24 cellular contexts compared by ENCODE assay signal in the genomic region with DNA sequence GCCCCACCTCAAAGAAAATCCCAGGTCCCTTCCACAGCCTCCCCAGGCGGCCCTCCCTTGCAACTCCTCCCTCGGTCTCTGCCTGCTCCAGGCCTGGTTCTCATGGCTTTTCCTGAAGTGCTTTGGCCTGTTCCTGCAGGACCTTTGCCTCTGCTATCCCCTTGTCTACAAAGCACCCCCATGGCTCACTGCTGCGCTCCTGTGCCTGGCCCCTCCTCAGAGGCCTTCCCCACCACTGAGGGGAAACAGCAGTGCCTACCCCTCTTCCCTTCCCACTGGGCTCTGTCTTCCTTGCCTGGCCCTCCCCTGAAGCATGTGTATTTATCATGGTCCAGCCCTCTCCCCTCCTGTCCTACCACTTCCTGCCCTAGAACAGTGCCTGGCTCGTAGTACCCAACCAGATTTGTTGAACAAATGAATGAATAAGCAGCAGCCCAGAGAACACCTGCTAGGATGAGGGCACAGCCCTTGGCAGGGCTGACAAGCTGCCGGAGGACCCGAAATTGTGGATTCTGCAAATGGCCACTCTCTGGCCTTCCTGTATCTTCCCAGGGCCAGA.
DNase-seq lines count a peak whose midpoint lies in the region; ATAC-seq, FAIRE-seq and TF ChIP-seq lines count a peak whose summit lies in the region.
"Had no signal": no experiment of that assay in that cellular context is flagged by ENCODE, and none has a peak within 500 bp of the region (broad histone marks: within the 10 kb centered on the region; RNA-seq: fewer than 3 reads in every experiment).

No MANE protein-coding gene starts in this region.

- H3K79me2 ChIP-seq in HepG2 (ENCODE audit: insufficient read depth, low read length): no peaks in the 10 kb centered on the region
- no peaks in the 10 kb centered on the region for H3K79me2 ChIP-seq in mesendoderm (ENCODE audit: control insufficient read depth, insufficient read depth, low read length)

- POLR2A ChIA-PET in HepG2 (lab: Yijun Ruan, JAX): no interaction called here

- H3K27ac Mint-ChIP-seq in activated T-helper 17 cell treated with anti-CD3 and anti-CD28 coated beads, Interleukin-2, amount 50 U/mL, for 72 hours: peak overlapping the region; percentile 70
- H3K27ac Mint-ChIP-seq in type B pancreatic cell: peak overlapping the region; percentile 61
- H3K27ac Mint-ChIP-seq: activated naive CD8-positive, alpha-beta T cell; CD8-positive, alpha-beta T cell; stimulated activated naive CD8-positive, alpha-beta T cell treated with anti-CD3 and anti-CD28 coated beads, Interleukin-15, Interleukin-2, amounts not matched to agents 100 ng/mL and 50 ng/mL, for 24 hours had no signal

- H3K27me3 ChIP-seq in HepG2 (ENCODE audit: control insufficient read depth in 1 of 2, insufficient read depth in 2 of 2, low read length in 2 of 2) (no peaks in the 10 kb centered on the region), mesendoderm (ENCODE audit: insufficient read depth, low read length, poor library complexity) (no peaks in the 10 kb centered on the region), sigmoid colon (no peaks in the 10 kb centered on the region), psoas muscle (ENCODE audit: insufficient read depth in 3 of 3, low read length in 2 of 3) (no peaks in the 10 kb centered on the region)
- H3K27me3 ChIP-seq: right lobe of liver, tibial nerve had no signal

- DNase-seq in activated CD8-positive, alpha-beta memory T cell treated with anti-CD3 and anti-CD28 coated beads, Interleukin-2, amount 50 U/mL, for 48 hours: peak; percentile 38
- DNase-seq in activated CD8-positive, alpha-beta memory T cell treated with anti-CD3 and anti-CD28 coated beads for 24 hours: no peak
- DNase-seq in HepG2 (ENCODE audit: low spot score): no peak
- DNase-seq in type B pancreatic cell (ENCODE audit: extremely low spot score, unreplicated experiment): no peak
- no peak for DNase-seq in mesendoderm
- DNase-seq in sigmoid colon: no peak
- no peak for DNase-seq in psoas muscle
- DNase-seq: 8988T; CD8-positive, alpha-beta T cell; DMS153; erythroblast; foreskin fibroblast; NCI-H1092; NCI-H187; NCI-H526 treated with DMSO at 0.1 percent for 48 hours; right lobe of liver; stimulated activated CD4-positive, alpha-beta T cell treated with anti-CD3 and anti-CD28 coated beads, Interleukin-4, amount 100 ng/mL, for 4 hours had no signal

- H3K9ac ChIP-seq in HepG2 (ENCODE audit: insufficient read depth, low read depth, low read length) (no peak overlapping the region), mesendoderm (ENCODE audit: low read length) (no peak overlapping the region)

- H3K36me3 Mint-ChIP-seq in activated T-helper 17 cell treated with anti-CD3 and anti-CD28 coated beads, Interleukin-2, amount 50 U/mL, for 72 hours (ENCODE audit: low read depth): no peaks in the 10 kb centered on the region
- H3K36me3 Mint-ChIP-seq in type B pancreatic cell: peaks cover 16% of the 10 kb centered on the region
- H3K36me3 Mint-ChIP-seq: natural killer cell treated with Interleukin-12 subunit alpha and Interleukin-12 subunit beta and Interleukin-15 and Interleukin-18, amount 100 ng/mL, for 72 hours had no signal

- no peaks in the 10 kb centered on the region for H4K20me1 ChIP-seq in HepG2 (ENCODE audit: insufficient read depth, low read length)

- H3K4me3 ChIP-seq in HepG2 (replicated peaks in 1 of 3; ENCODE audit: insufficient read depth in 1 of 3, low read depth in 2 of 3, low read length in 3 of 3) (no peak overlapping the region), mesendoderm (ENCODE audit: low read length) (no peak overlapping the region), sigmoid colon (no peak overlapping the region), psoas muscle (no peak overlapping the region)
- H3K4me3 ChIP-seq: right lobe of liver, tibial nerve had no signal

- H2BK15ac ChIP-seq in mesendoderm (replicated peaks; ENCODE audit: low read depth): no peak overlapping the region

- H3K9me3 ChIP-seq in HepG2 (ENCODE audit: low read length): no peaks in the 10 kb centered on the region
- no peaks in the 10 kb centered on the region for H3K9me3 ChIP-seq in sigmoid colon
- no peaks in the 10 kb centered on the region for H3K9me3 ChIP-seq in psoas muscle
- H3K9me3 ChIP-seq: right lobe of liver, tibial nerve had no signal

- BruUV-seq in HepG2 (replicated peaks; lab: Mats Ljungman, UMichigan): no TSS peak

- intact Hi-C loops in HepG2 (cut with micrococcal nuclease; ENCODE audit: unreplicated experiment): no loop called here
- intact Hi-C loops in sigmoid colon (cut with DNase I): no loop called here
- intact Hi-C loops in psoas muscle (cut with DNase I): no loop called here

- no peak for FAIRE-seq in HepG2 (lab: Jason Lieb, UNC)
- FAIRE-seq: GM19239 had no signal

- H3K4me2 ChIP-seq in HepG2 (ENCODE audit: low read depth, low read length) (no peak overlapping the region), mesendoderm (ENCODE audit: low read length) (no peak overlapping the region)

- no peaks in the 10 kb centered on the region for H3K79me1 ChIP-seq in mesendoderm (ENCODE audit: low read length)

- no peak for TF ChIP-seq RAD21 in HepG2 (CRISPR knock-in tag; IDR thresholded peaks at IDR 0.05)

- H3K4me1 ChIP-seq in HepG2 (ENCODE audit: insufficient read depth, low read length) (no peaks in the 10 kb centered on the region), mesendoderm (ENCODE audit: control insufficient read depth, low read depth, low read length) (no peaks in the 10 kb centered on the region), sigmoid colon (no peaks in the 10 kb centered on the region), psoas muscle (no peaks in the 10 kb centered on the region)
- H3K4me1 ChIP-seq: right lobe of liver had no signal

- no peaks in the 10 kb centered on the region for H3K27me3 Mint-ChIP-seq in activated T-helper 17 cell treated with anti-CD3 and anti-CD28 coated beads, Interleukin-2, amount 50 U/mL, for 72 hours
- H3K27me3 Mint-ChIP-seq in type B pancreatic cell: no peaks in the 10 kb centered on the region
- H3K27me3 Mint-ChIP-seq: activated naive CD8-positive, alpha-beta T cell; central memory CD8-positive, alpha-beta T cell; natural killer cell treated with Interleukin-12 subunit alpha and Interleukin-12 subunit beta and Interleukin-15 and Interleukin-18, amount 100 ng/mL, for 72 hours; stimulated activated naive CD8-positive, alpha-beta T cell treated with anti-CD3 and anti-CD28 coated beads, Interleukin-15, Interleukin-2, amounts not matched to agents 100 ng/mL and 50 ng/mL, for 24 hours had no signal

- H3K4me1 Mint-ChIP-seq in activated T-helper 17 cell treated with anti-CD3 and anti-CD28 coated beads, Interleukin-2, amount 50 U/mL, for 72 hours: no peaks in the 10 kb centered on the region
- peaks cover 37% of the 10 kb centered on the region for H3K4me1 Mint-ChIP-seq in type B pancreatic cell (ENCODE audit: unreplicated experiment)
- H3K4me1 Mint-ChIP-seq: central memory CD8-positive, alpha-beta T cell had no signal

- H3K56ac ChIP-seq in mesendoderm (ENCODE audit: low read length): no peak overlapping the region

- H3K27ac ChIP-seq in HepG2 (ENCODE audit: extremely low read length, insufficient read depth, low read length) (no peak overlapping the region), mesendoderm (ENCODE audit: low read depth, low read length) (no peak overlapping the region), sigmoid colon (no peak overlapping the region), psoas muscle (no peak overlapping the region)
- H3K27ac ChIP-seq: right lobe of liver, tibial nerve had no signal

- in situ Hi-C loops in HepG2 (cut with HindIII; ENCODE audit: extremely low pct_ligation_motif_present, low pct_unique_long_range_greater_than_20kb): no loop called here

- H4K8ac ChIP-seq in mesendoderm (ENCODE audit: low read depth, low read length): no peak overlapping the region

- H3K23ac ChIP-seq in mesendoderm (ENCODE audit: low read length): no peak overlapping the region

- no peak overlapping the region for H3K18ac ChIP-seq in mesendoderm (ENCODE audit: low read length)

- 95% methylated on average over 6 of the region's 6 CpGs for WGBS in HepG2 (ENCODE audit: low lambda C conversion rate)
- WGBS in mesendoderm (ENCODE audit: extremely low coverage, insufficient coverage, low lambda C conversion rate): no CpG with 5 or more reads among the region's 6 CpGs
- 90 to 91% methylated on average over 6 of the region's 6 CpGs for WGBS in sigmoid colon, 2 donors
- WGBS in psoas muscle, 3 donors: 88 to 90% (median 89%) methylated on average over 6 of the region's 6 CpGs

- TF ChIP-seq CTCF in HepG2 (CRISPR knock-in tag; IDR thresholded peaks at IDR 0.05) (no peak), type B pancreatic cell (conservative IDR thresholded peaks at IDR 0.05) (no peak), sigmoid colon (IDR thresholded peaks at IDR 0.05) (no peak), psoas muscle (IDR thresholded peaks at IDR 0.05) (no peak)

- no peak overlapping the region for H2AFZ ChIP-seq in HepG2 (ENCODE audit: low read length)

- CTCF ChIA-PET in HepG2 (lab: Yijun Ruan, JAX; ENCODE audit: low intra/inter-chr PET ratio, low total read pairs): no interaction called here

- no peak overlapping the region for H2AK5ac ChIP-seq in mesendoderm (ENCODE audit: low read length)

- H3K9me3 Mint-ChIP-seq in activated T-helper 17 cell treated with anti-CD3 and anti-CD28 coated beads, Interleukin-2, amount 50 U/mL, for 72 hours: no peaks in the 10 kb centered on the region
- H3K9me3 Mint-ChIP-seq in type B pancreatic cell: peaks cover 6% of the 10 kb centered on the region
- H3K9me3 Mint-ChIP-seq: CD8-positive, alpha-beta T cell; central memory CD8-positive, alpha-beta T cell; natural killer cell treated with Interleukin-12 subunit alpha and Interleukin-12 subunit beta and Interleukin-15 and Interleukin-18, amount 100 ng/mL, for 72 hours; stimulated activated naive CD8-positive, alpha-beta T cell treated with anti-CD3 and anti-CD28 coated beads, Interleukin-15, Interleukin-2, amounts not matched to agents 100 ng/mL and 50 ng/mL, for 24 hours had no signal

- H3K36me3 ChIP-seq in HepG2 (replicated peaks in 1 of 2; ENCODE audit: control insufficient read depth in 1 of 2, insufficient read depth in 2 of 2, low read length in 2 of 2): peaks cover 0 to 2% of the 10 kb centered on the region in 2 experiments; a peak in 2 of 5 replicates
- no peaks in the 10 kb centered on the region for H3K36me3 ChIP-seq in mesendoderm (ENCODE audit: control insufficient read depth, insufficient read depth, low read length)
- peaks cover 0 to 20% (median 10%) of the 10 kb centered on the region in 4 donors for H3K36me3 ChIP-seq in sigmoid colon
- H3K36me3 ChIP-seq in psoas muscle (ENCODE audit: insufficient read depth in 1 of 2, low read depth in 1 of 2): peaks cover 0 to 9% of the 10 kb centered on the region in 2 donors

- H3K4ac ChIP-seq in mesendoderm (ENCODE audit: low read depth, low read length): no peak overlapping the region

- H2BK120ac ChIP-seq in mesendoderm (ENCODE audit: low read depth, low read length): no peak overlapping the region

- no peak overlapping the region for H4K5ac ChIP-seq in mesendoderm (ENCODE audit: low read length)

- no peak for TF ChIP-seq POLR2A in HepG2 (IDR thresholded peaks at IDR 0.05; ENCODE audit: insufficient read depth in 1 of 2, low read depth in 2 of 2, low read length in 2 of 2)
- TF ChIP-seq POLR2A in sigmoid colon (IDR thresholded peaks at IDR 0.05): no peak

- no peak overlapping the region for H2BK5ac ChIP-seq in mesendoderm (ENCODE audit: low read length)

- ATAC-seq in activated T-helper 17 cell treated with anti-CD3 and anti-CD28 coated beads, Interleukin-2, amount 50 U/mL, for 72 hours (replicated peaks): no peak
- ATAC-seq in HepG2 (peak; percentile 5; the same call in 2 of the 3 replicates), psoas muscle (no peak)
- ATAC-seq: CD8-positive, alpha-beta T cell had no signal

- no peak overlapping the region for H3K4me3 Mint-ChIP-seq in activated T-helper 17 cell treated with anti-CD3 and anti-CD28 coated beads, Interleukin-2, amount 50 U/mL, for 72 hours
- no peak overlapping the region for H3K4me3 Mint-ChIP-seq in type B pancreatic cell
- H3K4me3 Mint-ChIP-seq: activated naive CD8-positive, alpha-beta T cell; CD8-positive, alpha-beta T cell; central memory CD8-positive, alpha-beta T cell; natural killer cell treated with Interleukin-12 subunit alpha and Interleukin-12 subunit beta and Interleukin-15 and Interleukin-18, amount 100 ng/mL, for 72 hours; stimulated activated naive CD8-positive, alpha-beta T cell treated with anti-CD3 and anti-CD28 coated beads, Interleukin-15, Interleukin-2, amounts not matched to agents 100 ng/mL and 50 ng/mL, for 24 hours had no signal

- TF ChIP-seq EP300 in HepG2 (IDR thresholded peaks at IDR 0.05; ENCODE audit: low read depth in 2 of 2, low read length in 2 of 2) (no peak), HepG2 (CRISPR knock-in tag; IDR thresholded peaks at IDR 0.05; ENCODE audit: borderline replicate concordance) (no peak), sigmoid colon (IDR thresholded peaks at IDR 0.05) (no peak)
